ENCODE assay signal across 15 cellular contexts in genomic region chr3:108410531-108410984, GRCh38.
"Had no signal": no experiment of that assay in that cellular context is flagged by ENCODE, and none has a peak within 500 bp of the region (broad histone marks: within the 10 kb centered on the region; RNA-seq: fewer than 3 reads in every experiment).

No MANE protein-coding gene starts in this region.

- H3K27ac ChIP-seq: adrenal gland, body of pancreas, epithelial cell of prostate, neural progenitor cell, pancreas had no signal

- H3K4me3 ChIP-seq: adrenal gland, body of pancreas, neural progenitor cell, pancreas had no signal

- H3K36me3 ChIP-seq: adrenal gland, neural progenitor cell, pancreas had no signal

- ATAC-seq: activated T-helper 17 cell treated with anti-CD3 and anti-CD28 coated beads, Interleukin-2, amount 50 U/mL, for 72 hours; body of pancreas; effector memory CD8-positive, alpha-beta T cell; pancreas; stimulated activated memory B cell treated with anti-CD40 and anti-IgM and Interleukin-4, amounts not matched to agents 10 μg/mL and 1 μg/mL and 100 μg/mL, for 72 hours had no signal

- DNase-seq: activated CD4-positive, alpha-beta T cell treated with anti-CD3 and anti-CD28 coated beads, Interleukin-2, amount 50 U/mL, for 1 hour; activated CD4-positive, CD25-positive, alpha-beta regulatory T cell; activated naive CD4-positive, alpha-beta T cell treated with anti-CD3 and anti-CD28 coated beads for 36 hours; activated T-cell treated with anti-CD3 and anti-CD28 coated beads for 4 hours; adrenal gland; body of pancreas; effector memory CD8-positive, alpha-beta T cell; immature natural killer cell; pancreas; retina; small intestine had no signal

- H3K27me3 ChIP-seq: adrenal gland, body of pancreas, neural progenitor cell, pancreas had no signal

- H3K9me3 ChIP-seq: adrenal gland, body of pancreas, pancreas had no signal

- H3K4me1 ChIP-seq: neural progenitor cell had no signal
